10 cellular contexts compared by ENCODE assay signal in the genomic region with DNA sequence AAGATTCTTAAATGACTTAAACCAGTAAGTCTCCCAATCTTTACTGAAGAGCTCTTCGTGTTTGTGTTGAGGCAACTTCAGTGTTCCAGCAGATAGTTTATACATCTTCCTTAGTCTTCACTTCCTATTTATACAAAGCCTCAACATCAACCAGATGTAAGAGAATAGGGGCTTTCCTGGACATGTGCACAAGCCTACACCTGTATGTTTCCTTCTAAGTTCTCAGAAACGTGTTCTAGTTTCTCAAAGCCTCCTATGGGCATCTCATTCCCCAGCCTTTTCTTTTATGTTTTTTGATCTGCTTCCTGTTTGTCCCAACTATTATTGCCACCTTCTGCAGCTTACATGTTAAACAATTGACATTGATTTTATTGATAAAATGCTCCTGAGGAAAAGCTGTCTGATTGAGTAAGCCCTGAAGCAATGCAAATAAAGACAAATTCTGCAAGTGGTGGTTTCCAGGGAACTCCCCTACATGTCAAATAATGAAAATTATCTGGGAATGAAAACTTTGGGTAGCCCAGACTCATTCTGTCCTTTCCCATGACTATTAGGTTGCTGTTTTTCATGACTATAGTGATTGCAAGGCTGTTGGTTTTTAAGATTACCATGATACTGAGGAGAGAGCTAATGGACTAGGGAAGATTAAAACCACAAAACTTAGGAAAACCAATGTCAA.
DNase-seq lines count a peak whose midpoint lies in the region; ATAC-seq, FAIRE-seq and TF ChIP-seq lines count a peak whose summit lies in the region.
"Had no signal": no experiment of that assay in that cellular context is flagged by ENCODE, and none has a peak within 500 bp of the region (broad histone marks: within the 10 kb centered on the region; RNA-seq: fewer than 3 reads in every experiment).

No MANE protein-coding gene starts in this region.

- H3K4me1 ChIP-seq in HCT116 (ENCODE audit: control insufficient read depth in 1 of 2, insufficient read depth in 2 of 2, low read length in 2 of 2) (peaks cover 8 to 12% of the 10 kb centered on the region in 2 experiments), aorta (ENCODE audit: control insufficient read depth in 1 of 2, insufficient read depth in 2 of 2, low read length in 2 of 2) (no peaks in the 10 kb centered on the region)
- H3K4me1 ChIP-seq: gastrocnemius medialis had no signal

- BruUV-seq in HCT116 (replicated peaks; lab: Mats Ljungman, UMichigan): no TSS peak

- FAIRE-seq in urothelium cell line (lab: Jason Lieb, UNC): no peak

- no peaks in the 10 kb centered on the region for H3K79me2 ChIP-seq in HCT116 (ENCODE audit: insufficient read depth, low read length)

- H3K36me3 ChIP-seq in HCT116 (ENCODE audit: control insufficient read depth in 1 of 2, insufficient read depth in 2 of 2, low read length in 2 of 2) (no peaks in the 10 kb centered on the region), aorta (ENCODE audit: control insufficient read depth in 1 of 2, insufficient read depth in 2 of 2, low read length in 1 of 2) (no peaks in the 10 kb centered on the region)
- H3K36me3 ChIP-seq: gastrocnemius medialis had no signal

- CTCF ChIA-PET in HCT116 (lab: Charles Lee): no interaction called here

- peaks cover 3% of the 10 kb centered on the region for H3K27me3 Mint-ChIP-seq in activated naive CD8-positive, alpha-beta T cell treated with anti-CD3 and anti-CD28 coated beads, Interleukin-2, amount 50 U/mL, for 24 hours
- peaks cover 14% of the 10 kb centered on the region for H3K27me3 Mint-ChIP-seq in activated naive CD8-positive, alpha-beta T cell treated with anti-CD3 and anti-CD28 coated beads for 36 hours

- no peak overlapping the region for H2AFZ ChIP-seq in HCT116 (ENCODE audit: low read depth, low read length, poor library complexity, severe bottlenecking)

- H3K27ac ChIP-seq in HCT116 (ENCODE audit: low read depth, low read length): no peak overlapping the region
- H3K27ac ChIP-seq in aorta (ENCODE audit: low read depth in 1 of 2, low read length in 2 of 2): no peak overlapping the region
- H3K27ac ChIP-seq: gastrocnemius medialis had no signal

- WGBS in aorta, 2 donors: 83% methylated on average over 2 of the region's 2 CpGs

- DNase-seq in activated naive CD8-positive, alpha-beta T cell treated with anti-CD3 and anti-CD28 coated beads, Interleukin-2, amount 50 U/mL, for 24 hours: no peak
- DNase-seq in activated naive CD8-positive, alpha-beta T cell treated with anti-CD3 and anti-CD28 coated beads for 36 hours: no peak
- no peak for DNase-seq in HCT116 (ENCODE audit: low read depth, low spot score)
- no peak for DNase-seq in stimulated activated naive CD8-positive, alpha-beta T cell treated with anti-CD3 and anti-CD28 coated beads, Interleukin-15, Interleukin-2, amounts not matched to agents 100 U/mL and 50 U/mL, for 24 hours
- no peak for DNase-seq in urothelium cell line (ENCODE audit: low spot score)
- no peak for DNase-seq in aorta
- no peak for DNase-seq in mesenteric fat pad (ENCODE audit: low spot score)
- DNase-seq: gastrocnemius medialis, NCI-H1930 had no signal

- no peaks in the 10 kb centered on the region for H3K9me2 ChIP-seq in HCT116 (ENCODE audit: insufficient read depth)

- peaks cover 25% of the 10 kb centered on the region for H3K9me3 Mint-ChIP-seq in activated naive CD8-positive, alpha-beta T cell treated with anti-CD3 and anti-CD28 coated beads, Interleukin-2, amount 50 U/mL, for 24 hours
- peaks cover 14% of the 10 kb centered on the region for H3K9me3 Mint-ChIP-seq in activated naive CD8-positive, alpha-beta T cell treated with anti-CD3 and anti-CD28 coated beads for 36 hours

- H3K36me3 Mint-ChIP-seq in activated naive CD8-positive, alpha-beta T cell treated with anti-CD3 and anti-CD28 coated beads, Interleukin-2, amount 50 U/mL, for 24 hours (ENCODE audit: low read depth): no peaks in the 10 kb centered on the region
- H3K36me3 Mint-ChIP-seq in activated naive CD8-positive, alpha-beta T cell treated with anti-CD3 and anti-CD28 coated beads for 36 hours: no peaks in the 10 kb centered on the region

- H3K4me3 Mint-ChIP-seq in activated naive CD8-positive, alpha-beta T cell treated with anti-CD3 and anti-CD28 coated beads, Interleukin-2, amount 50 U/mL, for 24 hours: no peak overlapping the region
- no peak overlapping the region for H3K4me3 Mint-ChIP-seq in activated naive CD8-positive, alpha-beta T cell treated with anti-CD3 and anti-CD28 coated beads for 36 hours

- intact Hi-C loops in HCT116 (cut with micrococcal nuclease): no loop called here
- intact Hi-C loops in aorta (cut with DNase I): no loop called here

- peak; percentile 15 for ATAC-seq in activated naive CD8-positive, alpha-beta T cell treated with anti-CD3 and anti-CD28 coated beads, Interleukin-2, amount 50 U/mL, for 24 hours
- no peak for ATAC-seq in HCT116
- ATAC-seq in HG03460 (IDR thresholded peaks at IDR 0.05; ENCODE audit: unreplicated experiment): peak; percentile 50
- peak; percentile 43 for ATAC-seq in stimulated activated naive CD8-positive, alpha-beta T cell treated with anti-CD3 and anti-CD28 coated beads, Interleukin-15, Interleukin-2, amounts not matched to agents 100 U/mL and 50 U/mL, for 24 hours
- ATAC-seq in aorta (ENCODE audit: low FRiP score): no peak
- ATAC-seq: gastrocnemius medialis had no signal

- RAD21 ChIA-PET in HCT116 (lab: Charles Lee; ENCODE audit: low non-redundant PET in 1 of 2, low total read pairs in 2 of 2, uncharacterized antibody in 2 of 2, unreplicated experiment in 2 of 2): no interaction called here

- H3K4me1 Mint-ChIP-seq in activated naive CD8-positive, alpha-beta T cell treated with anti-CD3 and anti-CD28 coated beads, Interleukin-2, amount 50 U/mL, for 24 hours: peaks cover 15% of the 10 kb centered on the region
- H3K4me1 Mint-ChIP-seq in activated naive CD8-positive, alpha-beta T cell treated with anti-CD3 and anti-CD28 coated beads for 36 hours: peaks cover 2% of the 10 kb centered on the region

- H3K4me2 ChIP-seq in HCT116 (ENCODE audit: low read length): peak overlapping the region; percentile 29; the same call in 1 of the 2 replicates

- H3K9me3 ChIP-seq in HCT116 (ENCODE audit: control insufficient read depth in 1 of 2, insufficient read depth in 1 of 2, low read depth in 1 of 2, low read length in 2 of 2) (no peaks in the 10 kb centered on the region), aorta (ENCODE audit: control insufficient read depth, low read length) (no peaks in the 10 kb centered on the region)
- H3K9me3 ChIP-seq: gastrocnemius medialis had no signal

- H3K9ac ChIP-seq in HCT116 (ENCODE audit: low read length): no peak overlapping the region

- H3K27ac Mint-ChIP-seq in activated naive CD8-positive, alpha-beta T cell treated with anti-CD3 and anti-CD28 coated beads, Interleukin-2, amount 50 U/mL, for 24 hours: peak overlapping the region; percentile 55
- H3K27ac Mint-ChIP-seq in activated naive CD8-positive, alpha-beta T cell treated with anti-CD3 and anti-CD28 coated beads for 36 hours: no peak overlapping the region

- TF ChIP-seq POLR2A in HCT116 (IDR thresholded peaks at IDR 0.05; ENCODE audit: borderline replicate concordance, extremely low read depth, insufficient read depth, insufficient read length): no peak

- no peaks in the 10 kb centered on the region for H4K20me1 ChIP-seq in HCT116 (ENCODE audit: insufficient read depth)

- H3K27me3 ChIP-seq in HCT116 (ENCODE audit: insufficient read depth, low read length) (no peaks in the 10 kb centered on the region), aorta (ENCODE audit: control insufficient read depth in 1 of 2, insufficient read depth in 2 of 2, low read length in 1 of 2) (no peaks in the 10 kb centered on the region)
- H3K27me3 ChIP-seq: gastrocnemius medialis had no signal

- no peak for TF ChIP-seq CTCF in HCT116 (IDR thresholded peaks at IDR 0.05 in 2 of 3, conservative IDR thresholded peaks at IDR 0.05 in 1 of 3; ENCODE audit: borderline replicate concordance in 1 of 3, insufficient read depth in 1 of 3, low read depth in 2 of 3, low read length in 2 of 3)

- no peak for TF ChIP-seq RAD21 in HCT116 (IDR thresholded peaks at IDR 0.05; ENCODE audit: low read depth)

- H3K4me3 ChIP-seq in HCT116 (replicated peaks in 1 of 2; ENCODE audit: low read depth in 1 of 2, low read length in 2 of 2): no peak overlapping the region
- H3K4me3 ChIP-seq in aorta (ENCODE audit: low read length in 2 of 2): no peak overlapping the region
- H3K4me3 ChIP-seq: gastrocnemius medialis had no signal

- POLR2A ChIA-PET in HCT116 (lab: Charles Lee): no interaction called here

TF ChIP-seq in HCT116, 20 proteins besides CTCF, POLR2A, EP300 and RAD21 (continues in another document):
- TF ChIP-seq CBX3 (IDR thresholded peaks at IDR 0.05; ENCODE audit: low read depth) (no peak), FOSL1 (IDR thresholded peaks at IDR 0.05; ENCODE audit: low read depth) (no peak), SIN3A (IDR thresholded peaks at IDR 0.05; ENCODE audit: low read depth) (no peak), JUND (IDR thresholded peaks at IDR 0.05) (no peak), TCF7L2 (IDR thresholded peaks at IDR 0.05; ENCODE audit: borderline replicate concordance, extremely low read depth, insufficient read depth, insufficient read length) (no peak), ZNF274 (IDR thresholded peaks at IDR 0.05; ENCODE audit: low read depth, low read length) (no peak), POLR2AphosphoS5 (IDR thresholded peaks at IDR 0.05; ENCODE audit: low read depth, low read length) (no peak), YY1 (IDR thresholded peaks at IDR 0.05; ENCODE audit: extremely low read depth, insufficient replicate concordance, low read depth, low read length) (no peak), EGR1 (IDR thresholded peaks at IDR 0.05; ENCODE audit: low read depth) (no peak), EZH2 (IDR thresholded peaks at IDR 0.05) (no peak)
- TF ChIP-seq, protein P1, sequence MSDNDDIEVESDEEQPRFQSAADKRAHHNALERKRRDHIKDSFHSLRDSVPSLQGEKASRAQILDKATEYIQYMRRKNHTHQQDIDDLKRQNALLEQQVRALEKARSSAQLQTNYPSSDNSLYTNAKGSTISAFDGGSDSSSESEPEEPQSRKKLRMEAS (IDR thresholded peaks at IDR 0.05): no peak

Comparison
In these comparisons a context has a peak if more than half of its experiments do, and no peak if none do; other contexts are left out.
1. ATAC-seq: peak in activated naive CD8-positive, alpha-beta T cell treated with anti-CD3 and anti-CD28 coated beads, Interleukin-2, amount 50 U/mL, for 24 hours (single experiment), HG03460 (single experiment) and stimulated activated naive CD8-positive, alpha-beta T cell treated with anti-CD3 and anti-CD28 coated beads, Interleukin-15, Interleukin-2, amounts not matched to agents 100 U/mL and 50 U/mL, for 24 hours (single experiment); none in HCT116 (single experiment) and aorta (single experiment).